ENCODE assay signal across 27 cellular contexts in genomic region chr4:7247946-7248345, GRCh38. TPM values are rescaled to one million over a fixed set of nuclear protein-coding genes. Genes with fewer than 3 reads are reported as not detected.
DNase-seq lines count a peak whose midpoint lies in the region; FAIRE-seq and TF ChIP-seq lines count a peak whose summit lies in the region.
"Had no signal": no experiment of that assay in that cellular context is flagged by ENCODE, and none has a peak within 500 bp of the region (broad histone marks: within the 10 kb centered on the region; RNA-seq: fewer than 3 reads in every experiment).

No MANE protein-coding gene starts in this region.

- no peak overlapping the region for H3K4ac ChIP-seq in neuronal stem cell (ENCODE audit: low read length)

- H2BK5ac ChIP-seq in neuronal stem cell (ENCODE audit: low read length) = no peak overlapping the region

- no peak overlapping the region for H3K14ac ChIP-seq in neuronal stem cell (ENCODE audit: low read length)

- H3K27me3 ChIP-seq in BLaER1 = no peaks in the 10 kb centered on the region
- no peaks in the 10 kb centered on the region for H3K27me3 ChIP-seq in BLaER1 treated with 17β-estradiol and CSF1 and Interleukin-3, amounts not matched to agents 10 nM and 100 nM
- H3K27me3 ChIP-seq in neuronal stem cell (ENCODE audit: control insufficient read depth in 3 of 3, insufficient read depth in 3 of 3, low read depth in 1 of 3, low read length in 3 of 3) = peaks cover 0 to 6% (median 0%) of the 10 kb centered on the region in 3 experiments
- H3K27me3 ChIP-seq: BE2C had no signal

- H2BK12ac ChIP-seq in neuronal stem cell (ENCODE audit: low read length) = no peak overlapping the region

- H4K20me1 ChIP-seq in BLaER1 = 0 out of 2 replicates have a peak, but pooled peaks cover 6% of the 10 kb centered on the region
- H4K20me1 ChIP-seq in BLaER1 treated with 17β-estradiol and CSF1 and Interleukin-3, amounts not matched to agents 10 nM and 100 nM = peaks cover 0 to 20% (median 0%) of the 10 kb centered on the region in 11 experiments; a peak in 7 of 22 replicates

- H3K9me3 ChIP-seq in BLaER1 (peaks cover 7% of the 10 kb centered on the region; the same call in 1 of the 2 replicates), kidney (ENCODE audit: control insufficient read depth in 1 of 2, low read length in 2 of 2) (no peaks in the 10 kb centered on the region), neuronal stem cell (replicated peaks in 1 of 2; ENCODE audit: control insufficient read depth in 2 of 2, insufficient read depth in 1 of 2, low read depth in 1 of 2, low read length in 2 of 2) (peaks cover 0 to 5% of the 10 kb centered on the region in 2 donors)
- H3K9me3 ChIP-seq in BLaER1 treated with 17β-estradiol and CSF1 and Interleukin-3, amounts not matched to agents 10 nM and 100 nM (replicated peaks in 1 of 11) = peaks cover 0 to 11% (median 7%) of the 10 kb centered on the region in 11 experiments; a peak in 9 of 22 replicates
- H3K9me3 ChIP-seq: BE2C had no signal

- H2BK120ac ChIP-seq in neuronal stem cell (ENCODE audit: low read depth, low read length) = no peak overlapping the region

- peak overlapping the region; percentile 66 for H2AK5ac ChIP-seq in neuronal stem cell (ENCODE audit: low read depth, low read length)

- peaks cover 33% of the 10 kb centered on the region for H3K4me1 ChIP-seq in BLaER1
- H3K4me1 ChIP-seq in BLaER1 treated with 17β-estradiol and CSF1 and Interleukin-3, amounts not matched to agents 10 nM and 100 nM = peaks cover 7 to 33% (median 26%) of the 10 kb centered on the region in 10 experiments; a peak in 18 of 20 replicates
- H3K4me1 ChIP-seq in kidney (ENCODE audit: control insufficient read depth in 1 of 2, insufficient read depth in 1 of 2, low read depth in 1 of 2, low read length in 2 of 2) = no peaks in the 10 kb centered on the region
- H3K4me1 ChIP-seq in neuronal stem cell (ENCODE audit: control insufficient read depth in 2 of 2, insufficient read depth in 1 of 2, low read depth in 1 of 2, low read length in 2 of 2) = no peaks in the 10 kb centered on the region
- H3K4me1 ChIP-seq: BE2C had no signal

- peak overlapping the region; percentile 11 for H3K18ac ChIP-seq in neuronal stem cell (ENCODE audit: low read length)

- H3K23ac ChIP-seq in neuronal stem cell (ENCODE audit: low read depth, low read length, poor library complexity) = no peak overlapping the region

- DNase-seq in kidney = peak; percentile 49
- DNase-seq in neuronal stem cell (ENCODE audit: low spot score) = no peak
- DNase-seq in mesenteric fat pad (ENCODE audit: low spot score) = no peak
- no peak for DNase-seq in NCI-H524 (lab: John Stamatoyannopoulos, UW)
- no peak for DNase-seq in activated CD8-positive, alpha-beta memory T cell treated with anti-CD3 and anti-CD28 coated beads, Interleukin-2, amount 50 U/mL, for 48 hours
- DNase-seq: 8988T; ACHN; BE2C; C1 segment of cervical spinal cord; CD4-positive, alpha-beta memory T cell; CD4-positive, CD25-positive, alpha-beta regulatory T cell; CD8-positive, alpha-beta memory T cell; COR-L47; DMS 273 treated with DMSO at 0.1 percent for 48 hours; DMS153; DMS53; DMS79; DND-41; EL; GDM1 had no signal

- H3K4me2 ChIP-seq in BLaER1 = peak overlapping the region; percentile 42
- peak overlapping the region in 7 of 11 experiments; percentile 11 to 51 (median 41); a peak in 9 of 22 replicates for H3K4me2 ChIP-seq in BLaER1 treated with 17β-estradiol and CSF1 and Interleukin-3, amounts not matched to agents 10 nM and 100 nM
- no peak overlapping the region for H3K4me2 ChIP-seq in neuronal stem cell (ENCODE audit: insufficient read depth, low read length, poor library complexity, severe bottlenecking)

- no CpG with 5 or more reads among the region's 12 CpGs for WGBS in neuronal stem cell (ENCODE audit: extremely low coverage in 2 of 2, insufficient read length in 2 of 2, insufficient replicate concordance in 1 of 2), 2 donors

- TF ChIP-seq CTCF in kidney (IDR thresholded peaks at IDR 0.05; ENCODE audit: borderline replicate concordance, extremely low read depth, insufficient read depth) = no peak

- H3K79me1 ChIP-seq in neuronal stem cell (ENCODE audit: low read depth, low read length) = no peaks in the 10 kb centered on the region

- no peak overlapping the region for H2AFZ ChIP-seq in neuronal stem cell (ENCODE audit: low read length)

- no peak overlapping the region for H4K8ac ChIP-seq in neuronal stem cell (ENCODE audit: low read depth, low read length)

- H3K4me3 ChIP-seq in BLaER1 (no peak overlapping the region), kidney (ENCODE audit: low read length in 2 of 2) (no peak overlapping the region), neuronal stem cell (ENCODE audit: low read length in 2 of 2) (no peak overlapping the region)
- no peak overlapping the region for H3K4me3 ChIP-seq in BLaER1 treated with 17β-estradiol and CSF1 and Interleukin-3, amounts not matched to agents 10 nM and 100 nM
- H3K4me3 ChIP-seq: GM12878 had no signal

- H3K27ac ChIP-seq in BLaER1 (0 out of 2 replicates have a peak overlapping the region, but pooled peaks have one; percentile 9), kidney (ENCODE audit: low read depth in 2 of 2, low read length in 2 of 2) (no peak overlapping the region), neuronal stem cell (replicated peaks; ENCODE audit: low read length) (no peak overlapping the region)
- H3K27ac ChIP-seq in BLaER1 treated with 17β-estradiol and CSF1 and Interleukin-3, amounts not matched to agents 10 nM and 100 nM = no peak overlapping the region

- no peak overlapping the region for H3K9ac ChIP-seq in BLaER1
- no peak overlapping the region for H3K9ac ChIP-seq in BLaER1 treated with 17β-estradiol and CSF1 and Interleukin-3, amounts not matched to agents 10 nM and 100 nM
- no peak overlapping the region for H3K9ac ChIP-seq in kidney (ENCODE audit: low read length in 2 of 2)
- H3K9ac ChIP-seq in neuronal stem cell (ENCODE audit: low read depth, low read length, poor library complexity) = no peak overlapping the region

- H3K36me3 ChIP-seq in BLaER1 (no peaks in the 10 kb centered on the region), kidney (ENCODE audit: control insufficient read depth in 1 of 2, insufficient read depth in 2 of 2, low read length in 2 of 2) (no peaks in the 10 kb centered on the region), neuronal stem cell (replicated peaks in 1 of 2; ENCODE audit: control insufficient read depth in 2 of 2, insufficient read depth in 2 of 2, low read length in 2 of 2) (no peaks in the 10 kb centered on the region)
- H3K36me3 ChIP-seq in BLaER1 treated with 17β-estradiol and CSF1 and Interleukin-3, amounts not matched to agents 10 nM and 100 nM = no peaks in the 10 kb centered on the region
- H3K36me3 ChIP-seq: BE2C had no signal

- FAIRE-seq in kidney (lab: Jason Lieb, UNC) = no peak
- FAIRE-seq: A204.1, GM12878, GM12892, GM18507 had no signal

- no peak overlapping the region for H2BK15ac ChIP-seq in neuronal stem cell (ENCODE audit: low read length)

- no peak overlapping the region for H4K91ac ChIP-seq in neuronal stem cell (ENCODE audit: low read depth, low read length, poor library complexity)

- intact Hi-C loops in kidney (cut with DNase I) = no loop called here

RNA-seq across cellular contexts. Expression of gene SORCS2, which starts 55.6 kb away (rescaled TPM):
- total RNA-seq in kidney (9.1 TPM), mesenteric fat pad (1.9 TPM)
- 6.1 TPM for polyA plus RNA-seq in kidney (ENCODE audit: insufficient read depth, low read depth, low replicate concordance)
- polyA plus RNA-seq in neuronal stem cell (2013, experiment 1 of 2) = 2.9 TPM
- polyA plus RNA-seq in neuronal stem cell (2013, experiment 2 of 2) = 2.9 TPM
- total RNA-seq: CD4-positive, alpha-beta memory T cell; CD4-positive, CD25-positive, alpha-beta regulatory T cell; CD8-positive, alpha-beta memory T cell; G401 had no signal
- polyA plus RNA-seq: CD4-positive, alpha-beta memory T cell; CD4-positive, CD25-positive, alpha-beta regulatory T cell; CD8-positive, alpha-beta memory T cell had no signal
